Comparison of ENCODE assay signal across 1 cellular context in genomic region chr7:138460649-138461607, GRCh38.
TF ChIP-seq lines count a peak whose summit lies in the region.

No MANE protein-coding gene starts in this region.

TF ChIP-seq in GM12878, 131 proteins besides CTCF, POLR2A, EP300 and RAD21 (continued from another document):
- TF ChIP-seq IRF5 (IDR thresholded peaks at IDR 0.05; ENCODE audit: borderline replicate concordance) (no peak), SMARCA5 (IDR thresholded peaks at IDR 0.05) (peak; percentile 70; the same call in 1 of the 2 replicates), USF2 (IDR thresholded peaks at IDR 0.05; ENCODE audit: borderline replicate concordance, low read depth, low read length) (no peak), RFX5 (IDR thresholded peaks at IDR 0.05; ENCODE audit: low read depth, low read length) (no peak), NRF1 (conservative IDR thresholded peaks at IDR 0.05; ENCODE audit: low read depth, low read length) (no peak), CEBPB (IDR thresholded peaks at IDR 0.05; ENCODE audit: borderline replicate concordance in 1 of 2, low read depth in 2 of 2, low read length in 2 of 2) (no peak), SMAD1 (IDR thresholded peaks at IDR 0.05; ENCODE audit: low read depth, partially characterized antibody) (no peak), RELA (IDR thresholded peaks at IDR 0.05; ENCODE audit: borderline replicate concordance, partially characterized antibody) (peak; percentile 13), CHD1 (IDR thresholded peaks at IDR 0.05; ENCODE audit: low read depth, low read length) (no peak), RELB (IDR thresholded peaks at IDR 0.05; ENCODE audit: low read depth) (no peak), NR2C1 (IDR thresholded peaks at IDR 0.05) (no peak), HDAC2 (IDR thresholded peaks at IDR 0.05) (no peak), JUND (IDR thresholded peaks at IDR 0.05; ENCODE audit: low read depth, low read length) (no peak), SIN3A (IDR thresholded peaks at IDR 0.05; ENCODE audit: low read depth, low read length) (0 out of 2 replicates have a peak, but pooled peaks have one; percentile 7), NKRF (conservative IDR thresholded peaks at IDR 0.05) (peak; percentile 30), KDM1A (IDR thresholded peaks at IDR 0.05; ENCODE audit: borderline replicate concordance) (no peak), ZNF207 (IDR thresholded peaks at IDR 0.05; ENCODE audit: borderline replicate concordance) (no peak; the same call in 1 of the 2 replicates), HDAC6 (IDR thresholded peaks at IDR 0.05; ENCODE audit: unreplicated experiment) (no peak), TARDBP (IDR thresholded peaks at IDR 0.05; ENCODE audit: borderline replicate concordance) (no peak), EED (IDR thresholded peaks at IDR 0.05; ENCODE audit: low read depth) (no peak), EGR1 (IDR thresholded peaks at IDR 0.05; ENCODE audit: borderline replicate concordance in 1 of 2, low read depth in 2 of 2, low read length in 2 of 2) (peak in 1 of 2 experiments; percentile 60; a peak in 1 of 3 replicates), MTA3 (IDR thresholded peaks at IDR 0.05; ENCODE audit: borderline replicate concordance, low read length) (no peak), IKZF2 (IDR thresholded peaks at IDR 0.05) (no peak), FOXK2 (IDR thresholded peaks at IDR 0.05) (no peak), POLR2AphosphoS2 (IDR thresholded peaks at IDR 0.05; ENCODE audit: low read depth, low read length) (no peak), HCFC1 (IDR thresholded peaks at IDR 0.05; ENCODE audit: low read length) (no peak), ZNF592 (IDR thresholded peaks at IDR 0.05) (peak; percentile 49; the same call in 1 of the 2 replicates), FOS (IDR thresholded peaks at IDR 0.05; ENCODE audit: borderline replicate concordance, extremely low read depth, insufficient read length) (no peak), SRF (IDR thresholded peaks at IDR 0.05; ENCODE audit: low read depth in 2 of 2, low read length in 2 of 2) (no peak), HSF1 (IDR thresholded peaks at IDR 0.05; ENCODE audit: low read depth, low read length) (no peak), ZBTB33 (IDR thresholded peaks at IDR 0.05) (no peak), ZNF687 (IDR thresholded peaks at IDR 0.05) (peak; percentile 34; the same call in 1 of the 2 replicates), ZZZ3 (IDR thresholded peaks at IDR 0.05; ENCODE audit: control insufficient read depth, insufficient read length, low read depth) (no peak)
